Comparison of ENCODE assay signal across 8 cellular contexts in genomic region chr12:64825143-64826011, GRCh38. TPM values are rescaled to one million over a fixed set of nuclear protein-coding genes. Genes with fewer than 3 reads are reported as not detected.
DNase-seq lines count a peak whose midpoint lies in the region; ATAC-seq, FAIRE-seq and TF ChIP-seq lines count a peak whose summit lies in the region.

No MANE protein-coding gene starts in this region.

- H3K27ac ChIP-seq in dorsolateral prefrontal cortex (peak overlapping the region in 35 of 59 donors; percentile 14 to 86 (median 68)), pancreas (no peak overlapping the region)

- no peaks in the 10 kb centered on the region for H3K9me3 Mint-ChIP-seq in activated naive CD4-positive, alpha-beta T cell treated with anti-CD3 and anti-CD28 coated beads, Interleukin-2, amount 10 ng/mL, durations not matched to agents 7 days and 5 days

- peaks cover 67% of the 10 kb centered on the region for H3K27me3 Mint-ChIP-seq in activated naive CD4-positive, alpha-beta T cell treated with anti-CD3 and anti-CD28 coated beads, Interleukin-2, amount 10 ng/mL, durations not matched to agents 7 days and 5 days

- WGBS in pancreas, 2 donors: 60% methylated on average over 50 to 51 of the region's 51 CpGs

- FAIRE-seq in pancreas (lab: Jason Lieb, UNC): no peak

- H3K4me1 Mint-ChIP-seq in activated naive CD4-positive, alpha-beta T cell treated with anti-CD3 and anti-CD28 coated beads, Interleukin-2, amount 10 ng/mL, durations not matched to agents 7 days and 5 days: peaks cover 17% of the 10 kb centered on the region

- H3K36me3 ChIP-seq in pancreas: no peaks in the 10 kb centered on the region

- H3K4me1 ChIP-seq in pancreas: no peaks in the 10 kb centered on the region

- peak; percentile 8 for DNase-seq in activated naive CD4-positive, alpha-beta T cell treated with Interleukin-2 at 50 U/mL for 16 hours
- DNase-seq in activated naive CD4-positive, alpha-beta T cell treated with anti-CD3 and anti-CD28 coated beads, Interleukin-2, amount 10 ng/mL, durations not matched to agents 7 days and 5 days: no peak
- DNase-seq in NCI-H524 treated with DMSO at 0.1 percent for 48 hours (lab: John Stamatoyannopoulos, UW) (peak; percentile 11), dorsolateral prefrontal cortex (peak in 5 of 10 donors; percentile 27 to 51 (median 47)), pancreas (peak in 1 of 6 donors; percentile 60), 8988T (no peak), H4 (ENCODE audit: low spot score) (no peak), HK-2 (ENCODE audit: unreplicated experiment) (no peak)

- intact Hi-C loops in dorsolateral prefrontal cortex (cut with DNase I): no loop called here
- intact Hi-C loops in pancreas (cut with DNase I): no loop called here

- H3K27ac Mint-ChIP-seq in activated naive CD4-positive, alpha-beta T cell treated with anti-CD3 and anti-CD28 coated beads, Interleukin-2, amount 10 ng/mL, durations not matched to agents 7 days and 5 days: no peak overlapping the region

- H3K27me3 ChIP-seq in dorsolateral prefrontal cortex (peaks cover 0 to 51% (median 11%) of the 10 kb centered on the region in 45 donors), pancreas (no peaks in the 10 kb centered on the region)

- CTCF ChIA-PET in activated naive CD4-positive, alpha-beta T cell treated with anti-CD3 and anti-CD28 coated beads, Interleukin-2, amount 10 ng/mL, durations not matched to agents 7 days and 5 days (lab: Charles Lee): interaction anchor here (1.1 kb wide), 1 partner anchor 29 kb away, joined by 4 read pairs; no protein-coding TSS in a partner anchor

- H3K9me3 ChIP-seq in pancreas: no peaks in the 10 kb centered on the region

- no peaks in the 10 kb centered on the region for H3K36me3 Mint-ChIP-seq in activated naive CD4-positive, alpha-beta T cell treated with anti-CD3 and anti-CD28 coated beads, Interleukin-2, amount 10 ng/mL, durations not matched to agents 7 days and 5 days

- H3K4me3 Mint-ChIP-seq in activated naive CD4-positive, alpha-beta T cell treated with anti-CD3 and anti-CD28 coated beads, Interleukin-2, amount 10 ng/mL, durations not matched to agents 7 days and 5 days: no peak overlapping the region

- no peak for TF ChIP-seq CTCF in dorsolateral prefrontal cortex (IDR thresholded peaks at IDR 0.05 in 54 of 56, conservative IDR thresholded peaks at IDR 0.05 in 2 of 56; ENCODE audit: low read depth in 1 of 56, partially characterized antibody in 56 of 56)
- no peak for TF ChIP-seq CTCF in pancreas (IDR thresholded peaks at IDR 0.05)

- peak in 3 of 4 donors; percentile 20 to 57 (median 41) for ATAC-seq in pancreas

- H3K4me3 ChIP-seq in dorsolateral prefrontal cortex: peak overlapping the region; percentile 46 to 81 (median 68)
- H3K4me3 ChIP-seq in pancreas: peak overlapping the region in 3 of 4 donors; percentile 5 to 43 (median 13)

RNA-seq across cellular contexts. Expression of gene TBC1D30, which starts 0.9 kb away (rescaled TPM):
- total RNA-seq in dorsolateral prefrontal cortex (10 to 100 TPM in 119 of 120 experiments, 1 to 10 TPM in 1; 7.2 to 44.2 (median 29.7) TPM), pancreas (10 to 100 TPM; 16.2 to 26.2 (median 19.2) TPM)
- polyA plus RNA-seq in pancreas: 1 to 10 TPM; 6.6 to 7.3 TPM
- total RNA-seq in H4 (2014; rRNA removed; shearing (Covaris generic)): 0.66 and 1.5 TPM in 2 replicates

Comparison
In these comparisons a context has a peak if more than half of its experiments do, and no peak if none do; other contexts are left out.
1. DNase-seq: peak in activated naive CD4-positive, alpha-beta T cell treated with Interleukin-2 at 50 U/mL for 16 hours (single experiment) and NCI-H524 treated with DMSO at 0.1 percent for 48 hours (single experiment); none in activated naive CD4-positive, alpha-beta T cell treated with anti-CD3 and anti-CD28 coated beads, Interleukin-2, amount 10 ng/mL, durations not matched to agents 7 days and 5 days (single experiment), 8988T (single experiment), H4 (single experiment) and HK-2 (single experiment).
2. H3K27ac ChIP-seq: peak in dorsolateral prefrontal cortex (35 of 59); none in pancreas (0 of 4).